In the genomic region with DNA sequence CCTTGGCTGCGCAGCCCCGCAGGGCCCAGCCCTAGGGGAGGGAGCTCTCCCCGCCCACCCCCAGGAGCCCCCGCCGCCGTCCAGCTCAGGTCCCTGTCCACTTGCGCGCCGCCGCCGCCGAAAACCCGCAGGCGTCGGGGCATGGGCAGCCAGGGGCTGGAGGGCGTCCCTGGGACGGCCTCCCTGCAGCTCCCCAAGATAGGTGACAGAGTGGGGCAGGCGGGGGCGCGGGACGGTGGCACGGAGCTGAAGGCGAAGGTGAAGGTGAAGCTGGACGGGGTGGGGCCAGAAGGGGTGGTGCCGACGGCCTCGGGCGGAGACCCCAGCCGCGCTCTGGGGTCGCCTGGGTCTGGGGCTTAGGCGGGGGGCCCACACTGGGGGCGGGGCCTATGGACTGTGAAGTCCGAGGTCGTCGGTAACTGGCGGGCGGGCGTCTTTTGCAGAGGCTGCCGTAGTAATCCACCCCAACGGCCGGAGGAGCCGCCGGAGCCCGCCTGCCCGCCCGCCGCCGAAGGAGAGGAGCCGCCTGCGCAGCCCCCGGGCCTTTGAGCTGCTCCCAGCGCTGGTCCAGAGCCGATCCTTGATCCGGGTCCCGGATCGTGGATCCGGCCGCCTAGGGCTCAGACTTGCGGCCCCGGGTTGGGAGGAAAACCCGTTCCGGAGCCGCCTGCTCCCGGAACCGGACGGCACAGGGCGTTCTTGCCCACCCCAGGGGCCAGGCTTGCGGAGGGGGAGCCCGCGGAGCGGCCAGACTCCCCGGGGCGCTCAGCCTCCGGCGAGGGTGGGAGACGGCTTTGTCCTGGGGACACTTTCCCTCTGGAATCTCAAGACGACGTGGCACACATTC, we compare ENCODE assay signal across 11 cellular contexts. TPM values are rescaled to one million over a fixed set of nuclear protein-coding genes. Genes with fewer than 3 reads are reported as not detected.
DNase-seq lines count a peak whose midpoint lies in the region; ATAC-seq and TF ChIP-seq lines count a peak whose summit lies in the region.
"Had no signal": no experiment of that assay in that cellular context is flagged by ENCODE, and none has a peak within 500 bp of the region (broad histone marks: within the 10 kb centered on the region; RNA-seq: fewer than 3 reads in every experiment).

No MANE protein-coding gene starts in this region.

- peak overlapping the region; percentile 58 to 69 for H3K27ac ChIP-seq in tibial artery
- H3K27ac ChIP-seq in CD4-positive, alpha-beta memory T cell (ENCODE audit: low read depth, low read length) = no peak overlapping the region

- peaks cover 17 to 64% (median 19%) of the 10 kb centered on the region in 3 donors for H3K36me3 ChIP-seq in tibial artery
- H3K36me3 ChIP-seq in CD4-positive, alpha-beta memory T cell (ENCODE audit: insufficient read depth, low read length) = peaks cover 10% of the 10 kb centered on the region

- no peaks in the 10 kb centered on the region for H3K9me3 ChIP-seq in tibial artery
- H3K9me3 ChIP-seq in CD4-positive, alpha-beta memory T cell (ENCODE audit: control insufficient read depth in 1 of 2, low read length in 2 of 2) = no peaks in the 10 kb centered on the region

- CTCF ChIA-PET in CD4-positive, alpha-beta memory T cell (lab: Charles Lee; ENCODE audit: partially characterized antibody) = interaction anchor here (11.7 kb wide), 1 partner anchor 47 kb away, joined by 234 read pairs; no protein-coding TSS in a partner anchor

- POLR2A ChIA-PET in CD4-positive, alpha-beta memory T cell (lab: Charles Lee; ENCODE audit: partially characterized antibody) = no interaction called here

- no peak overlapping the region for H3K27ac Mint-ChIP-seq in CD4-positive, alpha-beta memory T cell
- H3K27ac Mint-ChIP-seq: activated B cell treated with CpG ODN at 0.5 μM for 24 hours; stimulated activated naive CD8-positive, alpha-beta T cell treated with anti-CD3 and anti-CD28 coated beads, Interleukin-15, Interleukin-2, amounts not matched to agents 100 ng/mL and 50 ng/mL, for 24 hours had no signal

- H3K4me3 ChIP-seq in epithelial cell of esophagus (ENCODE audit: low read length) (no peak overlapping the region), tibial artery (peak overlapping the region; percentile 41 to 51)
- no peak overlapping the region for H3K4me3 ChIP-seq in CD4-positive, alpha-beta memory T cell (ENCODE audit: low read length in 2 of 2)

- no peaks in the 10 kb centered on the region for H3K27me3 Mint-ChIP-seq in CD4-positive, alpha-beta memory T cell
- H3K27me3 Mint-ChIP-seq: activated B cell treated with CpG ODN at 0.5 μM for 24 hours; stimulated activated naive CD8-positive, alpha-beta T cell treated with anti-CD3 and anti-CD28 coated beads, Interleukin-15, Interleukin-2, amounts not matched to agents 100 ng/mL and 50 ng/mL, for 24 hours had no signal

- DNase-seq in NCI-H526 treated with DMSO at 0.1 percent for 48 hours (lab: John Stamatoyannopoulos, UW) = peak; percentile 15
- peak; percentile 57 for DNase-seq in epithelial cell of esophagus (ENCODE audit: low read depth)
- DNase-seq in left lobe of liver (ENCODE audit: low spot score) = peak; percentile 72
- peak; percentile 51 to 82 for DNase-seq in tibial artery
- DNase-seq in CD4-positive, alpha-beta memory T cell = no peak
- DNase-seq in germinal center (ENCODE audit: low spot score) = no peak
- no peak for DNase-seq in stimulated activated naive CD4-positive, alpha-beta T cell treated with Interleukin-2 at 50 U/mL for 16 hours (lab: John Stamatoyannopoulos, UW)
- DNase-seq in NCI-H2081 (lab: John Stamatoyannopoulos, UW) = no peak
- DNase-seq: activated B cell treated with CpG ODN at 0.5 μM for 24 hours, occipital lobe had no signal

- H3K4me1 Mint-ChIP-seq in CD4-positive, alpha-beta memory T cell = peaks cover 0 to 12% (median 3%) of the 10 kb centered on the region in 4 donors

- H3K27me3 ChIP-seq in tibial artery = no peaks in the 10 kb centered on the region
- H3K27me3 ChIP-seq in CD4-positive, alpha-beta memory T cell (ENCODE audit: insufficient read depth, low read length) = no peaks in the 10 kb centered on the region

- H3K36me3 Mint-ChIP-seq in CD4-positive, alpha-beta memory T cell = peaks cover 0 to 12% of the 10 kb centered on the region in 2 donors

- H3K4me3 Mint-ChIP-seq in CD4-positive, alpha-beta memory T cell = no peak overlapping the region
- H3K4me3 Mint-ChIP-seq: activated B cell treated with CpG ODN at 0.5 μM for 24 hours; stimulated activated naive CD8-positive, alpha-beta T cell treated with anti-CD3 and anti-CD28 coated beads, Interleukin-15, Interleukin-2, amounts not matched to agents 100 ng/mL and 50 ng/mL, for 24 hours had no signal

- H3K4me1 ChIP-seq in tibial artery = peaks cover 0 to 51% (median 29%) of the 10 kb centered on the region in 4 donors
- H3K4me1 ChIP-seq in CD4-positive, alpha-beta memory T cell (ENCODE audit: insufficient read depth, low read length) = peaks cover 8% of the 10 kb centered on the region

- intact Hi-C loops in tibial artery (cut with DNase I; ENCODE audit: low total_unique reads) = loop anchor here (5.0 to 10.0 kb wide), 2 partner anchors 108 to 215 kb away; no protein-coding TSS in a partner anchor
- intact Hi-C loops in CD4-positive, alpha-beta memory T cell (cut with micrococcal nuclease) = no loop called here

- H3K9me3 Mint-ChIP-seq in CD4-positive, alpha-beta memory T cell = peaks cover 0 to 2% (median 0%) of the 10 kb centered on the region in 8 donors
- H3K9me3 Mint-ChIP-seq: activated B cell treated with CpG ODN at 0.5 μM for 24 hours; stimulated activated naive CD8-positive, alpha-beta T cell treated with anti-CD3 and anti-CD28 coated beads, Interleukin-15, Interleukin-2, amounts not matched to agents 100 ng/mL and 50 ng/mL, for 24 hours had no signal

- ATAC-seq in left lobe of liver = peak; percentile 37

- TF ChIP-seq CTCF in epithelial cell of esophagus (IDR thresholded peaks at IDR 0.05; ENCODE audit: insufficient read depth, low read depth, low read length, missing control alignments) (no peak), tibial artery (IDR thresholded peaks at IDR 0.05) (no peak)

RNA-seq across cellular contexts. Expression of gene SREBF1, which starts 27.0 kb away (rescaled TPM):
- 220 TPM for total RNA-seq in left lobe of liver
- total RNA-seq in CD4-positive, alpha-beta memory T cell = 10 to 100 TPM in 1 of 2 experiments, 1 to 10 TPM in 1; 10.0 to 11.7 TPM
- 10 to 100 TPM in 1 of 2 donors, 1 to 10 TPM in 1; 5.0 to 15.5 TPM for polyA plus RNA-seq in CD4-positive, alpha-beta memory T cell

Comparison
In these comparisons a context has a peak if more than half of its experiments do, and no peak if none do; other contexts are left out.
1. DNase-seq: peak in NCI-H526 treated with DMSO at 0.1 percent for 48 hours (single experiment), epithelial cell of esophagus (single experiment), left lobe of liver (single experiment) and tibial artery (2 of 2); none in CD4-positive, alpha-beta memory T cell (0 of 5), germinal center (single experiment), stimulated activated naive CD4-positive, alpha-beta T cell treated with Interleukin-2 at 50 U/mL for 16 hours (single experiment) and NCI-H2081 (0 of 2).
2. H3K4me3 ChIP-seq: peak in tibial artery (2 of 2); none in epithelial cell of esophagus (single experiment) and CD4-positive, alpha-beta memory T cell (0 of 2).
3. RNA of gene SREBF1, which starts 27.0 kb away (total RNA-seq): 220 TPM in left lobe of liver (single experiment); 10.0 to 11.7 TPM in CD4-positive, alpha-beta memory T cell; every median in the first group is over 10 times any median in the second.